ENCODE assay signal across 27 cellular contexts in genomic region chr9:114230068-114230467, GRCh38.
DNase-seq lines count a peak whose midpoint lies in the region; ATAC-seq and TF ChIP-seq lines count a peak whose summit lies in the region.
"Had no signal": no experiment of that assay in that cellular context is flagged by ENCODE, and none has a peak within 500 bp of the region (broad histone marks: within the 10 kb centered on the region; RNA-seq: fewer than 3 reads in every experiment).

No MANE protein-coding gene starts in this region.

- H2BK5ac ChIP-seq in mesenchymal stem cell (ENCODE audit: low read depth, low read length, poor library complexity, severe bottlenecking): no peak overlapping the region

- H3K4ac ChIP-seq in mesenchymal stem cell (ENCODE audit: low read depth in 1 of 2, low read length in 2 of 2): no peak overlapping the region

- no peak overlapping the region for H3K14ac ChIP-seq in mesenchymal stem cell (ENCODE audit: low read length in 2 of 2)

- H3K27me3 ChIP-seq in NT2/D1 (ENCODE audit: insufficient read depth, insufficient read length) (no peaks in the 10 kb centered on the region), mesenchymal stem cell (ENCODE audit: control insufficient read depth in 1 of 2, insufficient read depth in 1 of 2, low read length in 2 of 2) (no peaks in the 10 kb centered on the region), lower lobe of right lung (ENCODE audit: low read depth) (no peaks in the 10 kb centered on the region)
- H3K27me3 ChIP-seq: BLaER1 treated with 17β-estradiol and CSF1 and Interleukin-3, amounts not matched to agents 10 nM and 100 nM had no signal

- H3K9me3 ChIP-seq in NT2/D1 (ENCODE audit: insufficient read depth, low read length) (no peaks in the 10 kb centered on the region), mesenchymal stem cell (ENCODE audit: control insufficient read depth, low read length) (no peaks in the 10 kb centered on the region), lower lobe of right lung (no peaks in the 10 kb centered on the region)
- H3K9me3 ChIP-seq: A549; BLaER1 treated with 17β-estradiol and CSF1 and Interleukin-3, amounts not matched to agents 10 nM and 100 nM; Caco-2 had no signal

- H4K91ac ChIP-seq in mesenchymal stem cell (ENCODE audit: low read length): no peak overlapping the region

- WGBS in mesenchymal stem cell: 72% methylated on average over 8 of the region's 8 CpGs

- H3K23ac ChIP-seq in mesenchymal stem cell (ENCODE audit: low read length in 2 of 2): no peak overlapping the region

- no peak overlapping the region for H2BK15ac ChIP-seq in mesenchymal stem cell (ENCODE audit: low read depth, poor library complexity, severe bottlenecking)

- peak overlapping the region in 1 of 2 experiments; percentile 63 for H3K18ac ChIP-seq in mesenchymal stem cell (ENCODE audit: low read depth in 1 of 2, low read length in 2 of 2)

- no peak for ATAC-seq in lower lobe of right lung
- ATAC-seq: A549; CD8-positive, alpha-beta T cell; HCT116; Panc1 had no signal

- H2BK12ac ChIP-seq in mesenchymal stem cell (ENCODE audit: low read length in 2 of 2): no peak overlapping the region

- no peak overlapping the region for H3K4me2 ChIP-seq in mesenchymal stem cell (ENCODE audit: low read length, poor library complexity, severe bottlenecking)
- H3K4me2 ChIP-seq: A549 had no signal

- H3K4me3 Mint-ChIP-seq in osteocyte (ENCODE audit: unreplicated experiment): no peak overlapping the region
- H3K4me3 Mint-ChIP-seq: CD8-positive, alpha-beta T cell had no signal

- no peaks in the 10 kb centered on the region for H3K27me3 Mint-ChIP-seq in osteocyte (ENCODE audit: unreplicated experiment)

- no peak overlapping the region for H2AFZ ChIP-seq in mesenchymal stem cell (ENCODE audit: low read depth, low read length)

- H2BK120ac ChIP-seq in mesenchymal stem cell (ENCODE audit: low read depth, low read length): no peak overlapping the region

- H4K8ac ChIP-seq in mesenchymal stem cell (ENCODE audit: low read length): no peak overlapping the region

- peak; percentile 32 for DNase-seq in EH (ENCODE audit: low read depth)
- no peak for DNase-seq in NT2/D1 (ENCODE audit: low read depth, low spot score)
- no peak for DNase-seq in mesenchymal stem cell
- DNase-seq in osteocyte (ENCODE audit: extremely low spot score, unreplicated experiment): no peak
- DNase-seq in activated CD4-positive, CD25-positive, alpha-beta regulatory T cell treated with anti-CD3 and anti-CD28 coated beads, Interleukin-2, amount 50 U/mL, for 72 hours: no peak
- no peak for DNase-seq in lower lobe of right lung
- DNase-seq in activated naive CD4-positive, alpha-beta T cell (lab: John Stamatoyannopoulos, UW): no peak
- DNase-seq: AML-193; Caco-2; CD8-positive, alpha-beta T cell; EL; GF-D8; NCI-H1048; NCI-H1417; NCI-H1694; NCI-H2081; NCI-H2227 treated with DMSO at 0.1 percent for 48 hours; NCI-H510A; NCI-H69; SIG-M5 had no signal

- no peak overlapping the region for H3K4me3 ChIP-seq in NT2/D1 (ENCODE audit: insufficient read length, low read depth)
- H3K4me3 ChIP-seq in mesenchymal stem cell (ENCODE audit: insufficient read depth in 1 of 2, low read depth in 1 of 2, low read length in 2 of 2): no peak overlapping the region
- no peak overlapping the region for H3K4me3 ChIP-seq in lower lobe of right lung
- H3K4me3 ChIP-seq: A549; BLaER1 treated with 17β-estradiol and CSF1 and Interleukin-3, amounts not matched to agents 10 nM and 100 nM; SK-N-MC had no signal

- peaks cover 2% of the 10 kb centered on the region for H3K79me1 ChIP-seq in mesenchymal stem cell (replicated peaks; ENCODE audit: low read length, poor library complexity, severe bottlenecking)

- H3K9ac ChIP-seq in NT2/D1 (ENCODE audit: insufficient read length, low read depth) (peak overlapping the region; percentile 24), mesenchymal stem cell (ENCODE audit: low read length) (no peak overlapping the region)

- no peaks in the 10 kb centered on the region for H3K9me3 Mint-ChIP-seq in osteocyte (ENCODE audit: unreplicated experiment)
- H3K9me3 Mint-ChIP-seq: CD8-positive, alpha-beta T cell had no signal

- peak overlapping the region; percentile 68 for H3K27ac Mint-ChIP-seq in osteocyte (ENCODE audit: unreplicated experiment)
- H3K27ac Mint-ChIP-seq: CD8-positive, alpha-beta T cell had no signal

- intact Hi-C loops in lower lobe of right lung (cut with DNase I): no loop called here

- no peaks in the 10 kb centered on the region for H3K36me3 Mint-ChIP-seq in osteocyte (ENCODE audit: unreplicated experiment)
- H3K36me3 Mint-ChIP-seq: CD8-positive, alpha-beta T cell had no signal

- H3K4me1 Mint-ChIP-seq in osteocyte (ENCODE audit: unreplicated experiment): peaks cover 70% of the 10 kb centered on the region

- H3K27ac ChIP-seq in mesenchymal stem cell (ENCODE audit: low read length, poor library complexity, severe bottlenecking): no peak overlapping the region
- no peak overlapping the region for H3K27ac ChIP-seq in lower lobe of right lung
- H3K27ac ChIP-seq: A549; BLaER1 treated with 17β-estradiol and CSF1 and Interleukin-3, amounts not matched to agents 10 nM and 100 nM; HL-60; RWPE1; SK-N-MC had no signal

- no peak for TF ChIP-seq CTCF in osteocyte (IDR thresholded peaks at IDR 0.05)
- no peak for TF ChIP-seq CTCF in lower lobe of right lung (IDR thresholded peaks at IDR 0.05)

- H3K4me1 ChIP-seq in NT2/D1 (ENCODE audit: insufficient read depth, insufficient read length): peaks cover 43% of the 10 kb centered on the region
- H3K4me1 ChIP-seq in mesenchymal stem cell (ENCODE audit: control insufficient read depth, insufficient read depth, low read depth, low read length): peaks cover 51% of the 10 kb centered on the region
- H3K4me1 ChIP-seq in lower lobe of right lung: no peaks in the 10 kb centered on the region
- H3K4me1 ChIP-seq: Caco-2 had no signal

- H3K36me3 ChIP-seq in NT2/D1 (ENCODE audit: insufficient read depth, insufficient read length, low read length) (peaks cover 35% of the 10 kb centered on the region), mesenchymal stem cell (ENCODE audit: control insufficient read depth in 1 of 2, insufficient read depth in 2 of 2, low read depth in 1 of 2, low read length in 2 of 2) (peaks cover 0 to 43% of the 10 kb centered on the region in 2 experiments), lower lobe of right lung (no peaks in the 10 kb centered on the region)

- H2AK5ac ChIP-seq in mesenchymal stem cell (ENCODE audit: low read length, severe bottlenecking): peak overlapping the region; percentile 36
